ENCODE assay signal across 1 cellular context in genomic region chr5:142811840-142812557, GRCh38.
A peak's percentile ranks its signal among the peaks of the same experiment; 100 is the strongest.
TF ChIP-seq lines count a peak whose summit lies in the region.

No MANE protein-coding gene starts in this region.

TF ChIP-seq in K562, 482 proteins besides CTCF, POLR2A, EP300 and RAD21:
- no peak for TF ChIP-seq ZNF140 (CRISPR knock-in tag; IDR thresholded peaks at IDR 0.05)
- TF ChIP-seq C11orf30 (IDR thresholded peaks at IDR 0.05; ENCODE audit: low read depth), result peak; percentile 87
- TF ChIP-seq, protein P1, sequence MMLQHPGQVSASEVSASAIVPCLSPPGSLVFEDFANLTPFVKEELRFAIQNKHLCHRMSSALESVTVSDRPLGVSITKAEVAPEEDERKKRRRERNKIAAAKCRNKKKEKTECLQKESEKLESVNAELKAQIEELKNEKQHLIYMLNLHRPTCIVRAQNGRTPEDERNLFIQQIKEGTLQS (IDR thresholded peaks at IDR 0.05), result 0 out of 2 replicates have a peak, but pooled peaks have one; percentile 9
- TF ChIP-seq, protein P1 (CRISPR knock-in tag; conservative IDR thresholded peaks at IDR 0.05), result no peak
- peak; percentile 86 for TF ChIP-seq MAFG (tag; conservative IDR thresholded peaks at IDR 0.05)
- TF ChIP-seq TSC22D4 (tag; IDR thresholded peaks at IDR 0.05), result no peak
- TF ChIP-seq ZNF316 (IDR thresholded peaks at IDR 0.05), result peak; percentile 96
- TF ChIP-seq MAFF (IDR thresholded peaks at IDR 0.05; ENCODE audit: low read length), result peak; percentile 39; the same call in 1 of the 2 replicates
- TF ChIP-seq MAFK (IDR thresholded peaks at IDR 0.05; ENCODE audit: low read length), result peak; percentile 34; the same call in 1 of the 2 replicates
- TF ChIP-seq NFE2 (IDR thresholded peaks at IDR 0.05; ENCODE audit: low read depth), result peak; percentile 52; the same call in 1 of the 2 replicates
- TF ChIP-seq HNRNPUL1 (IDR thresholded peaks at IDR 0.05; ENCODE audit: low read length), result no peak
